Comparison of ENCODE assay signal across 19 cellular contexts in genomic region chr18:2070636-2071035, GRCh38.
DNase-seq lines count a peak whose midpoint lies in the region; TF ChIP-seq lines count a peak whose summit lies in the region.
"Had no signal": no experiment of that assay in that cellular context is flagged by ENCODE, and none has a peak within 500 bp of the region (broad histone marks: within the 10 kb centered on the region; RNA-seq: fewer than 3 reads in every experiment).

No MANE protein-coding gene starts in this region.

- POLR2A ChIA-PET in activated CD4-positive, alpha-beta memory T cell treated with anti-CD3 and anti-CD28 coated beads for 36 hours (lab: Charles Lee) = no interaction called here

- no peak for TF ChIP-seq CTCF in Peyer's patch (IDR thresholded peaks at IDR 0.05)

- H3K36me3 ChIP-seq in Peyer's patch = no peaks in the 10 kb centered on the region
- H3K36me3 ChIP-seq: heart right ventricle, upper lobe of left lung had no signal

- H3K9me3 ChIP-seq in Peyer's patch = no peaks in the 10 kb centered on the region
- H3K9me3 ChIP-seq: heart right ventricle, upper lobe of left lung had no signal

- peak; percentile 95 for DNase-seq in DMS153 (lab: John Stamatoyannopoulos, UW)
- DNase-seq in NCI-H1417 treated with DMSO at 0.1 percent for 48 hours (lab: John Stamatoyannopoulos, UW) = peak; percentile 70
- peak; percentile 84 for DNase-seq in NCI-H510A (lab: John Stamatoyannopoulos, UW)
- peak; percentile 1 for DNase-seq in cerebellar cortex (ENCODE audit: low spot score)
- DNase-seq in GOT3 (lab: John Stamatoyannopoulos, UW) = no peak
- DNase-seq in activated CD4-positive, alpha-beta memory T cell treated with anti-CD3 and anti-CD28 coated beads for 36 hours = no peak
- DNase-seq in Peyer's patch = no peak
- DNase-seq in activated T-helper 1 cell treated with anti-CD3 and anti-CD28 coated beads, Interleukin-12 subunit alpha, Interleukin-12 subunit beta, Interleukin-2, Interleukin-4 antibody, amounts not matched to agents 30 ng/mL and 10 ng/mL and 1 ng/mL, durations not matched to agents 14 hours and 24 hours and 36 hours (ENCODE audit: low spot score) = no peak
- DNase-seq: activated CD4-positive, alpha-beta T cell treated with anti-CD3 and anti-CD28 coated beads, Interleukin-2, amount 50 U/mL, for 1 hour; activated naive CD4-positive, alpha-beta T cell treated with anti-CD3 and anti-CD28 coated beads, Interleukin-2, amount 50 U/mL, for 16 hours; EL; heart right ventricle; naive thymus-derived CD8-positive, alpha-beta T cell; NK-92 treated with Interleukin-12 subunit alpha and Interleukin-12 subunit beta, amount 100 ng/mL, for 24 hours; stimulated activated naive CD8-positive, alpha-beta T cell treated with anti-CD3 and anti-CD28 coated beads, Interleukin-15, amount 100 ng/mL, for 72 hours; SW 1271; upper lobe of left lung had no signal

- CTCF ChIA-PET in activated CD4-positive, alpha-beta memory T cell treated with anti-CD3 and anti-CD28 coated beads for 36 hours (lab: Charles Lee) = no interaction called here

- no peaks in the 10 kb centered on the region for H3K27me3 ChIP-seq in Peyer's patch
- H3K27me3 ChIP-seq: heart right ventricle, upper lobe of left lung had no signal

- H3K9me3 Mint-ChIP-seq in activated CD4-positive, alpha-beta memory T cell treated with anti-CD3 and anti-CD28 coated beads for 36 hours = no peaks in the 10 kb centered on the region
- H3K9me3 Mint-ChIP-seq in activated T-helper 1 cell treated with anti-CD3 and anti-CD28 coated beads, Interleukin-12 subunit alpha, Interleukin-12 subunit beta, Interleukin-2, Interleukin-4 antibody, amounts not matched to agents 30 ng/mL and 10 ng/mL and 1 ng/mL, durations not matched to agents 14 hours and 24 hours and 36 hours = no peaks in the 10 kb centered on the region
- H3K9me3 Mint-ChIP-seq: stimulated activated naive CD8-positive, alpha-beta T cell treated with anti-CD3 and anti-CD28 coated beads, Interleukin-15, amount 100 ng/mL, for 72 hours had no signal

- no peak overlapping the region for H3K4me3 Mint-ChIP-seq in activated CD4-positive, alpha-beta memory T cell treated with anti-CD3 and anti-CD28 coated beads for 36 hours
- H3K4me3 Mint-ChIP-seq in activated T-helper 1 cell treated with anti-CD3 and anti-CD28 coated beads, Interleukin-12 subunit alpha, Interleukin-12 subunit beta, Interleukin-2, Interleukin-4 antibody, amounts not matched to agents 30 ng/mL and 10 ng/mL and 1 ng/mL, durations not matched to agents 14 hours and 24 hours and 36 hours = no peak overlapping the region
- H3K4me3 Mint-ChIP-seq: IgD-negative memory B cell; naive thymus-derived CD8-positive, alpha-beta T cell; stimulated activated naive CD8-positive, alpha-beta T cell treated with anti-CD3 and anti-CD28 coated beads, Interleukin-15, amount 100 ng/mL, for 72 hours had no signal

- TF ChIP-seq POLR2A in Peyer's patch (IDR thresholded peaks at IDR 0.05) = no peak

- H3K36me3 Mint-ChIP-seq in activated CD4-positive, alpha-beta memory T cell treated with anti-CD3 and anti-CD28 coated beads for 36 hours = no peaks in the 10 kb centered on the region
- no peaks in the 10 kb centered on the region for H3K36me3 Mint-ChIP-seq in activated T-helper 1 cell treated with anti-CD3 and anti-CD28 coated beads, Interleukin-12 subunit alpha, Interleukin-12 subunit beta, Interleukin-2, Interleukin-4 antibody, amounts not matched to agents 30 ng/mL and 10 ng/mL and 1 ng/mL, durations not matched to agents 14 hours and 24 hours and 36 hours (ENCODE audit: low read depth)
- H3K36me3 Mint-ChIP-seq: IgD-negative memory B cell; naive thymus-derived CD8-positive, alpha-beta T cell had no signal

- no peak overlapping the region for H3K27ac Mint-ChIP-seq in activated CD4-positive, alpha-beta memory T cell treated with anti-CD3 and anti-CD28 coated beads for 36 hours
- H3K27ac Mint-ChIP-seq in activated T-helper 1 cell treated with anti-CD3 and anti-CD28 coated beads, Interleukin-12 subunit alpha, Interleukin-12 subunit beta, Interleukin-2, Interleukin-4 antibody, amounts not matched to agents 30 ng/mL and 10 ng/mL and 1 ng/mL, durations not matched to agents 14 hours and 24 hours and 36 hours = no peak overlapping the region
- H3K27ac Mint-ChIP-seq: IgD-negative memory B cell; naive thymus-derived CD8-positive, alpha-beta T cell; stimulated activated naive CD8-positive, alpha-beta T cell treated with anti-CD3 and anti-CD28 coated beads, Interleukin-15, amount 100 ng/mL, for 72 hours had no signal

- H3K4me1 ChIP-seq in Peyer's patch = no peaks in the 10 kb centered on the region
- H3K4me1 ChIP-seq: heart right ventricle, upper lobe of left lung had no signal

- no peaks in the 10 kb centered on the region for H3K4me1 Mint-ChIP-seq in activated CD4-positive, alpha-beta memory T cell treated with anti-CD3 and anti-CD28 coated beads for 36 hours (ENCODE audit: low read depth)
- no peaks in the 10 kb centered on the region for H3K4me1 Mint-ChIP-seq in activated T-helper 1 cell treated with anti-CD3 and anti-CD28 coated beads, Interleukin-12 subunit alpha, Interleukin-12 subunit beta, Interleukin-2, Interleukin-4 antibody, amounts not matched to agents 30 ng/mL and 10 ng/mL and 1 ng/mL, durations not matched to agents 14 hours and 24 hours and 36 hours (ENCODE audit: low read depth)
- H3K4me1 Mint-ChIP-seq: IgD-negative memory B cell; naive thymus-derived CD8-positive, alpha-beta T cell; stimulated activated naive CD8-positive, alpha-beta T cell treated with anti-CD3 and anti-CD28 coated beads, Interleukin-15, amount 100 ng/mL, for 72 hours had no signal

- intact Hi-C loops in activated CD4-positive, alpha-beta memory T cell treated with anti-CD3 and anti-CD28 coated beads for 36 hours (cut with micrococcal nuclease) = no loop called here
- intact Hi-C loops in activated T-helper 1 cell treated with anti-CD3 and anti-CD28 coated beads, Interleukin-12 subunit alpha, Interleukin-12 subunit beta, Interleukin-2, Interleukin-4 antibody, amounts not matched to agents 30 ng/mL and 10 ng/mL and 1 ng/mL, durations not matched to agents 14 hours and 24 hours and 36 hours (cut with micrococcal nuclease) = no loop called here

- no peak overlapping the region for H3K27ac ChIP-seq in Peyer's patch
- H3K27ac ChIP-seq: heart right ventricle, RWPE1, upper lobe of left lung had no signal

- no peak overlapping the region for H3K4me3 ChIP-seq in Peyer's patch
- H3K4me3 ChIP-seq: heart right ventricle, upper lobe of left lung had no signal

- no peaks in the 10 kb centered on the region for H3K27me3 Mint-ChIP-seq in activated CD4-positive, alpha-beta memory T cell treated with anti-CD3 and anti-CD28 coated beads for 36 hours
- H3K27me3 Mint-ChIP-seq in activated T-helper 1 cell treated with anti-CD3 and anti-CD28 coated beads, Interleukin-12 subunit alpha, Interleukin-12 subunit beta, Interleukin-2, Interleukin-4 antibody, amounts not matched to agents 30 ng/mL and 10 ng/mL and 1 ng/mL, durations not matched to agents 14 hours and 24 hours and 36 hours (ENCODE audit: insufficient read depth) = no peaks in the 10 kb centered on the region
- H3K27me3 Mint-ChIP-seq: stimulated activated naive CD8-positive, alpha-beta T cell treated with anti-CD3 and anti-CD28 coated beads, Interleukin-15, amount 100 ng/mL, for 72 hours had no signal

Comparison
In these comparisons a context has a peak if more than half of its experiments do, and no peak if none do; other contexts are left out.
1. DNase-seq: peak in DMS153 (single experiment), NCI-H1417 treated with DMSO at 0.1 percent for 48 hours (single experiment), NCI-H510A (single experiment) and cerebellar cortex (single experiment); none in GOT3 (single experiment), activated CD4-positive, alpha-beta memory T cell treated with anti-CD3 and anti-CD28 coated beads for 36 hours (single experiment), Peyer's patch (0 of 3) and activated T-helper 1 cell treated with anti-CD3 and anti-CD28 coated beads, Interleukin-12 subunit alpha, Interleukin-12 subunit beta, Interleukin-2, Interleukin-4 antibody, amounts not matched to agents 30 ng/mL and 10 ng/mL and 1 ng/mL, durations not matched to agents 14 hours and 24 hours and 36 hours (single experiment).